ENCODE assay signal across 31 cellular contexts in the genomic region with DNA sequence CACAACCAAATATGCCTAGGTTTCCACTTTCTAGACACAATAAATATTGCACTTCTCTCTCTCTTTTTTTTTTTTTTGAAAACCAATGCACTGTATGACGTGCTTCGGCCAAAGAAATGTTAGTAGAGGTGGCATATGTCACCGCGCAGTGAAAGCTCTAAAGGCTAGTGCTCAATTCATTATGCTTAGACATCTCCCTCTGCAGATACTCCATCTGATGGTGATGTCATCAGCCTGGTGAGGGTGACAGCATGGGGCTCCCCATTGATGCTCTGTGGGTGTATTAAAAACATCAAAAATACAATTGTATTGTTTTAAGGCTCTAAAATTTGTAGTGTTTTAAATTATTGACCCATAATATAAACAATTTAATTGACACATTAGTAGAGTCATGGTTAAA.
"Had no signal": no experiment of that assay in that cellular context is flagged by ENCODE, and none has a peak within 500 bp of the region (broad histone marks: within the 10 kb centered on the region; RNA-seq: fewer than 3 reads in every experiment).

No MANE protein-coding gene starts in this region.

- ATAC-seq: activated naive CD4-positive, alpha-beta T cell treated with anti-CD3 and anti-CD28 coated beads, Interleukin-2, amount 50 U/mL, for 72 hours; activated naive CD8-positive, alpha-beta T cell treated with anti-CD3 and anti-CD28 coated beads, Interleukin-2, amount 50 U/mL, for 24 hours; activated T-cell treated with anti-CD3 and anti-CD28 coated beads, Interleukin-2, amount 50 U/mL, for 4 hours; activated T-cell treated with anti-CD3 and anti-CD28 coated beads, Interleukin-2, amount 50 U/mL, for 72 hours; activated T-helper 17 cell treated with anti-CD3 and anti-CD28 coated beads, Interleukin-2, amount 50 U/mL, for 72 hours; body of pancreas had no signal

- DNase-seq: activated effector memory CD4-positive, alpha-beta T cell treated with anti-CD3 and anti-CD28 coated beads, Interleukin-2, amount 50 U/mL, for 16 hours; activated effector memory CD4-positive, alpha-beta T cell treated with Interleukin-2 at 50 U/mL for 16 hours; activated gamma-delta T cell; activated gamma-delta T cell treated with Interleukin-2 at 50 U/mL for 16 hours; activated naive CD4-positive, alpha-beta T cell; activated naive CD4-positive, alpha-beta T cell treated with anti-CD3 and anti-CD28 coated beads for 36 hours; activated naive CD4-positive, alpha-beta T cell treated with anti-CD3 and anti-CD28 coated beads, Interleukin-2, amount 10 ng/mL, durations not matched to agents 7 days and 5 days; activated naive CD4-positive, alpha-beta T cell treated with anti-CD3 and anti-CD28 coated beads, Interleukin-2, amount 50 U/mL, for 16 hours; activated naive CD4-positive, alpha-beta T cell treated with Interleukin-2 at 50 U/mL for 16 hours; activated naive CD8-positive, alpha-beta T cell treated with anti-CD3 and anti-CD28 coated beads for 36 hours; activated naive CD8-positive, alpha-beta T cell treated with anti-CD3 and anti-CD28 coated beads, Interleukin-2, amount 10 ng/mL, durations not matched to agents 7 days and 5 days; activated naive CD8-positive, alpha-beta T cell treated with anti-CD3 and anti-CD28 coated beads, Interleukin-2, amount 50 U/mL, for 24 hours; activated T-cell treated with anti-CD3 and anti-CD28 coated beads, Interleukin-2, amount 50 U/mL, for 1 hour; activated T-cell treated with anti-CD3 and anti-CD28 coated beads, Interleukin-2, amount 50 U/mL, for 24 hours; activated T-cell treated with anti-CD3 and anti-CD28 coated beads, Interleukin-2, amount 50 U/mL, for 4 hours; activated T-cell treated with anti-CD3 and anti-CD28 coated beads, Interleukin-2, amount 50 U/mL, for 48 hours; activated T-cell treated with anti-CD3 and anti-CD28 coated beads, Interleukin-2, amount 50 U/mL, for 72 hours; adrenal gland; amniotic stem cell; aorta; body of pancreas; brain microvascular endothelial cell; central memory CD4-positive, alpha-beta T cell; cerebellar nuclear complex had no signal

- H3K27ac ChIP-seq: adrenal gland, ascending aorta, body of pancreas, brain microvascular endothelial cell, breast epithelium had no signal

- H3K4me1 ChIP-seq: adrenal gland, ascending aorta, body of pancreas, breast epithelium had no signal

- H3K4me3 ChIP-seq: adrenal gland, ascending aorta, body of pancreas, breast epithelium, cardiac muscle cell had no signal

- H3K9me3 ChIP-seq: adrenal gland, ascending aorta, body of pancreas had no signal

- H3K27me3 ChIP-seq: adrenal gland, ascending aorta, body of pancreas, brain microvascular endothelial cell, cardiac muscle cell had no signal

- H3K36me3 ChIP-seq: adrenal gland, ascending aorta, brain microvascular endothelial cell, breast epithelium, cardiac muscle cell had no signal

- FAIRE-seq: astrocyte, bronchial epithelial cell had no signal
